ENCODE assay signal across 1 cellular context in genomic region chr5:133050500-133050899, GRCh38.
TF ChIP-seq lines count a peak whose summit lies in the region.

No MANE protein-coding gene starts in this region.

TF ChIP-seq in GM12878, 131 proteins besides CTCF, POLR2A, EP300 and RAD21 (continued from another document):
- no peak for TF ChIP-seq ZBTB40 (IDR thresholded peaks at IDR 0.05; ENCODE audit: borderline replicate concordance)
- no peak for TF ChIP-seq TCF7 (IDR thresholded peaks at IDR 0.05; ENCODE audit: borderline replicate concordance)
- TF ChIP-seq POLR2AphosphoS5 (IDR thresholded peaks at IDR 0.05; ENCODE audit: low read length) = no peak
- no peak for TF ChIP-seq WRNIP1 (IDR thresholded peaks at IDR 0.05; ENCODE audit: borderline replicate concordance, low read depth, low read length)
- TF ChIP-seq ZNF207 (IDR thresholded peaks at IDR 0.05; ENCODE audit: borderline replicate concordance) = no peak
- no peak for TF ChIP-seq PML (IDR thresholded peaks at IDR 0.05; ENCODE audit: low read length)
- TF ChIP-seq POLR2AphosphoS2 (IDR thresholded peaks at IDR 0.05; ENCODE audit: low read depth, low read length) = no peak
- no peak for TF ChIP-seq SIN3A (IDR thresholded peaks at IDR 0.05; ENCODE audit: low read depth, low read length)
- no peak for TF ChIP-seq E2F8 (IDR thresholded peaks at IDR 0.05; ENCODE audit: low read depth, partially characterized antibody)
- no peak for TF ChIP-seq GATAD2B (conservative IDR thresholded peaks at IDR 0.05; ENCODE audit: low read depth)
- TF ChIP-seq BACH1 (IDR thresholded peaks at IDR 0.05; ENCODE audit: borderline replicate concordance) = no peak
- TF ChIP-seq MYC (IDR thresholded peaks at IDR 0.05; ENCODE audit: insufficient read depth, insufficient read length, insufficient replicate concordance, low read length, severe bottlenecking) = no peak
- TF ChIP-seq FOXM1 (IDR thresholded peaks at IDR 0.05; ENCODE audit: low read depth, low read length) = no peak
